ENCODE assay signal across 8 cellular contexts in the genomic region with DNA sequence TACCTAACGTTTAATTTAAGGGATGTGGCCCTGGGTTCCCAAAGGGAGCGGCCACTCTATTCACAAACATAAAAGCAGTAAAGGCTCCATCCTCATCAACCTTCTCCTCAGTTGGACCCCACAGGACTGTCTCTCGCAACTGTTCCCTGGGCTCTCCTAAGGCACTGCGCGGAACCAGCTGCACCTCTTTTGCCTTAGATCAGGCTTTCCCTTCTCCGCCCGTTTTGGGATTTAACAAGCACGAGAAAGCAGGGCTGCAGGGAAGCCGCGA. TPM values are rescaled to one million over a fixed set of nuclear protein-coding genes. Genes with fewer than 3 reads are reported as not detected.
DNase-seq lines count a peak whose midpoint lies in the region; ATAC-seq and TF ChIP-seq lines count a peak whose summit lies in the region.

No MANE protein-coding gene starts in this region.

- peak overlapping the region; percentile 92 for H3K4me3 Mint-ChIP-seq in osteocyte (ENCODE audit: unreplicated experiment)

- ATAC-seq in GM18873 (IDR thresholded peaks at IDR 0.05; ENCODE audit: low FRiP score, unreplicated experiment) = no peak

- DNase-seq in DMS 273 (lab: John Stamatoyannopoulos, UW; ENCODE audit: unreplicated experiment) = peak; percentile 49
- no peak for DNase-seq in DMS 273 treated with DMSO at 0.1 percent for 48 hours (lab: John Stamatoyannopoulos, UW)
- peak; percentile 66 for DNase-seq in RKO (ENCODE audit: low spot score)
- DNase-seq in epithelial cell of proximal tubule (ENCODE audit: low read depth) = no peak
- no peak for DNase-seq in osteocyte (ENCODE audit: extremely low spot score, unreplicated experiment)
- DNase-seq in SHP77 (lab: John Stamatoyannopoulos, UW) = no peak
- no peak for DNase-seq in NCI-H226

- H3K36me3 Mint-ChIP-seq in osteocyte (ENCODE audit: unreplicated experiment) = peaks cover 2% of the 10 kb centered on the region

- H3K4me3 ChIP-seq in epithelial cell of proximal tubule (ENCODE audit: low read depth, low read length) = peak overlapping the region; percentile 99

- no peaks in the 10 kb centered on the region for H3K27me3 Mint-ChIP-seq in osteocyte (ENCODE audit: unreplicated experiment)

- H3K27ac Mint-ChIP-seq in osteocyte (ENCODE audit: unreplicated experiment) = peak overlapping the region; percentile 93

- TF ChIP-seq CTCF in epithelial cell of proximal tubule (conservative IDR thresholded peaks at IDR 0.05; ENCODE audit: low read depth, low read length) = no peak
- no peak for TF ChIP-seq CTCF in osteocyte (IDR thresholded peaks at IDR 0.05)

- peaks cover 31% of the 10 kb centered on the region for H3K4me1 Mint-ChIP-seq in osteocyte (ENCODE audit: unreplicated experiment)

- H3K9me3 Mint-ChIP-seq in osteocyte (ENCODE audit: unreplicated experiment) = no peaks in the 10 kb centered on the region

RNA-seq across cellular contexts. Expression of a gene that starts 0.7 kb away (rescaled TPM):
- total RNA-seq in epithelial cell of proximal tubule (57.9 and 66.5 TPM in 2 replicates), osteocyte (47.7 and 53.7 TPM in 2 replicates)

RNA-seq across cellular contexts. Expression of a gene that starts 38.1 kb away (rescaled TPM):
- not detected in 2 replicates for total RNA-seq in epithelial cell of proximal tubule
- not detected in 2 replicates for total RNA-seq in osteocyte

RNA-seq across cellular contexts. Expression of a gene that starts 56.1 kb away (rescaled TPM):
- total RNA-seq in epithelial cell of proximal tubule = 50.6 and 58.4 TPM in 2 replicates
- 79.6 and 80.9 TPM in 2 replicates for total RNA-seq in osteocyte

Comparison
In these comparisons a context has a peak if more than half of its experiments do, and no peak if none do; other contexts are left out.
1. DNase-seq: peak in DMS 273 (single experiment) and RKO (single experiment); none in DMS 273 treated with DMSO at 0.1 percent for 48 hours (single experiment), epithelial cell of proximal tubule (single experiment), osteocyte (single experiment), SHP77 (0 of 2) and NCI-H226 (single experiment).